In the genomic region with DNA sequence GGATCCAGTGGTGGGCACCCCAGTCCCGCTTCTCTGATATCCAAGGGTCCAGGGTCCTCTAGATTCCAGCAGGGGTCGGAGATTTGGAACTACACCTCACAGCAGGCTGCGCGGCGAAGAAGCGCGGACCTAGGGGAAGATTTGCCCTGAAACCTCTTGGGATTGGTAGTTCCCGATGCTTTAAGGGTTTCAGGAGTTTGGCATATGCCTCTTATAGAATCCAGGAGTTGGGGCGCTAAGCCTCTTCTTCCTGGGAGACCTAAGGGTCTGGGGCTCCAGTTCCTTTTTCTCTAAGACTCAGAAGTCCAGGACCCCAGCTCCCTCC, we compare ENCODE assay signal across 8 cellular contexts. TPM values are rescaled to one million over a fixed set of nuclear protein-coding genes. Genes with fewer than 3 reads are reported as not detected.
DNase-seq lines count a peak whose midpoint lies in the region; ATAC-seq and TF ChIP-seq lines count a peak whose summit lies in the region.

No MANE protein-coding gene starts in this region.

- peak; percentile 6 for TF ChIP-seq CTCF in astrocyte of the spinal cord (IDR thresholded peaks at IDR 0.05; ENCODE audit: low read depth, low read length)

- WGBS in mesendoderm (ENCODE audit: extremely low coverage, insufficient coverage, low lambda C conversion rate) = no CpG with 5 or more reads among the region's 9 CpGs
- 0 to 1% methylated on average over 9 of the region's 9 CpGs for WGBS in aorta, 2 donors

- DNase-seq in stimulated activated naive CD8-positive, alpha-beta T cell treated with anti-CD3 and anti-CD28 coated beads, Interleukin-15, Interleukin-2, amounts not matched to agents 100 U/mL and 50 U/mL, for 24 hours = no peak
- DNase-seq in astrocyte of the spinal cord (ENCODE audit: low read depth, low spot score) (no peak), mesendoderm (no peak), aorta (no peak), kidney tubule cell (ENCODE audit: low spot score) (no peak), AML-193 (lab: John Stamatoyannopoulos, UW) (no peak)

- H3K79me1 ChIP-seq in mesendoderm (ENCODE audit: low read length) = peaks cover 20% of the 10 kb centered on the region

- H3K27ac ChIP-seq in mesendoderm (ENCODE audit: low read depth, low read length) (no peak overlapping the region), aorta (ENCODE audit: low read depth in 1 of 2, low read length in 2 of 2) (no peak overlapping the region)

- no peak overlapping the region for H2BK5ac ChIP-seq in mesendoderm (ENCODE audit: low read length)

- peaks cover 5% of the 10 kb centered on the region for H3K36me3 ChIP-seq in mesendoderm (ENCODE audit: control insufficient read depth, insufficient read depth, low read length)
- H3K36me3 ChIP-seq in aorta (ENCODE audit: control insufficient read depth in 1 of 2, insufficient read depth in 2 of 2, low read length in 1 of 2) = no peaks in the 10 kb centered on the region

- peaks cover 39% of the 10 kb centered on the region for H3K4me1 Mint-ChIP-seq in stimulated activated naive CD8-positive, alpha-beta T cell treated with anti-CD3 and anti-CD28 coated beads, Interleukin-15, Interleukin-2, amounts not matched to agents 100 ng/mL and 50 ng/mL, for 24 hours (ENCODE audit: low read depth)

- no peak overlapping the region for H4K8ac ChIP-seq in mesendoderm (ENCODE audit: low read depth, low read length)

- H3K27me3 ChIP-seq in mesendoderm (ENCODE audit: insufficient read depth, low read length, poor library complexity) (no peaks in the 10 kb centered on the region), aorta (ENCODE audit: control insufficient read depth in 1 of 2, insufficient read depth in 2 of 2, low read length in 1 of 2) (no peaks in the 10 kb centered on the region)

- peak overlapping the region; percentile 74 for H3K56ac ChIP-seq in mesendoderm (ENCODE audit: low read length)

- H3K9me3 ChIP-seq in aorta (ENCODE audit: control insufficient read depth, low read length) = no peaks in the 10 kb centered on the region

- peaks cover 19% of the 10 kb centered on the region for H3K79me2 ChIP-seq in mesendoderm (ENCODE audit: control insufficient read depth, insufficient read depth, low read length)

- H3K27ac Mint-ChIP-seq in stimulated activated naive CD8-positive, alpha-beta T cell treated with anti-CD3 and anti-CD28 coated beads, Interleukin-15, Interleukin-2, amounts not matched to agents 100 ng/mL and 50 ng/mL, for 24 hours = peak overlapping the region; percentile 93

- in situ Hi-C loops in astrocyte of the spinal cord (cut with HindIII; ENCODE audit: low sequenced_read_pairs) = no loop called here

- intact Hi-C loops in aorta (cut with DNase I) = loop anchor here in 1 of 2 donors (5.0 kb wide), 2 partner anchors 74 to 154 kb away; a partner anchor contains a TSS

- H2BK120ac ChIP-seq in mesendoderm (ENCODE audit: low read depth, low read length) = no peak overlapping the region

- H3K23ac ChIP-seq in mesendoderm (ENCODE audit: low read length) = no peak overlapping the region

- peak overlapping the region; percentile 89 for H3K4me2 ChIP-seq in mesendoderm (ENCODE audit: low read length)

- no peaks in the 10 kb centered on the region for H3K9me3 Mint-ChIP-seq in stimulated activated naive CD8-positive, alpha-beta T cell treated with anti-CD3 and anti-CD28 coated beads, Interleukin-15, Interleukin-2, amounts not matched to agents 100 ng/mL and 50 ng/mL, for 24 hours

- no peak for ATAC-seq in stimulated activated naive CD8-positive, alpha-beta T cell treated with anti-CD3 and anti-CD28 coated beads, Interleukin-15, Interleukin-2, amounts not matched to agents 100 U/mL and 50 U/mL, for 24 hours
- no peak for ATAC-seq in aorta (ENCODE audit: low FRiP score)
- ATAC-seq in GM21423 (IDR thresholded peaks at IDR 0.05; ENCODE audit: unreplicated experiment) = no peak

- no peak overlapping the region for H4K5ac ChIP-seq in mesendoderm (ENCODE audit: low read length)

- peaks cover 28% of the 10 kb centered on the region for H3K36me3 Mint-ChIP-seq in stimulated activated naive CD8-positive, alpha-beta T cell treated with anti-CD3 and anti-CD28 coated beads, Interleukin-15, Interleukin-2, amounts not matched to agents 100 ng/mL and 50 ng/mL, for 24 hours (ENCODE audit: low read depth)

- H3K27me3 Mint-ChIP-seq in stimulated activated naive CD8-positive, alpha-beta T cell treated with anti-CD3 and anti-CD28 coated beads, Interleukin-15, Interleukin-2, amounts not matched to agents 100 ng/mL and 50 ng/mL, for 24 hours = no peaks in the 10 kb centered on the region

- H3K18ac ChIP-seq in mesendoderm (ENCODE audit: low read length) = peak overlapping the region; percentile 85

- peak overlapping the region; percentile 68 for H3K9ac ChIP-seq in mesendoderm (ENCODE audit: low read length)

- peaks cover 2% of the 10 kb centered on the region for H3K4me1 ChIP-seq in mesendoderm (ENCODE audit: control insufficient read depth, low read depth, low read length)
- no peaks in the 10 kb centered on the region for H3K4me1 ChIP-seq in aorta (ENCODE audit: control insufficient read depth in 1 of 2, insufficient read depth in 2 of 2, low read length in 2 of 2)

- H2AK5ac ChIP-seq in mesendoderm (ENCODE audit: low read length) = peak overlapping the region; percentile 72

- H3K4me3 ChIP-seq in astrocyte of the spinal cord (ENCODE audit: low read depth, low read length) (peak overlapping the region; percentile 82), mesendoderm (ENCODE audit: low read length) (peak overlapping the region; percentile 45), aorta (ENCODE audit: low read length in 2 of 2) (peak overlapping the region; percentile 18 to 49)

- no peak overlapping the region for H2BK15ac ChIP-seq in mesendoderm (replicated peaks; ENCODE audit: low read depth)

- peak overlapping the region; percentile 97 for H3K4me3 Mint-ChIP-seq in stimulated activated naive CD8-positive, alpha-beta T cell treated with anti-CD3 and anti-CD28 coated beads, Interleukin-15, Interleukin-2, amounts not matched to agents 100 ng/mL and 50 ng/mL, for 24 hours

- peak overlapping the region; percentile 77 for H3K4ac ChIP-seq in mesendoderm (ENCODE audit: low read depth, low read length)

RNA-seq across cellular contexts. Expression of a gene that starts 0.3 kb away (rescaled TPM):
- polyA plus RNA-seq in mesendoderm (2013, experiment 1 of 2) = 151 TPM
- polyA plus RNA-seq in mesendoderm (2013, experiment 2 of 2) = 154 TPM
- 10 to 100 TPM in 1 of 2 donors, 1 to 10 TPM in 1; 9.9 to 14.0 TPM for total RNA-seq in aorta
- 10 to 100 TPM in 1 of 2 donors, 1 to 10 TPM in 1; 5.8 to 16.4 TPM for polyA plus RNA-seq in aorta

RNA-seq across cellular contexts. Expression of a gene that starts 0.4 kb away (rescaled TPM):
- 94.1 TPM for polyA plus RNA-seq in mesendoderm (2013, experiment 1 of 2)
- 90.7 TPM for polyA plus RNA-seq in mesendoderm (2013, experiment 2 of 2)
- total RNA-seq in aorta = 10 to 100 TPM; 53.7 to 82.7 TPM
- 100 to 1,000 TPM in 1 of 2 donors, 10 to 100 TPM in 1; 37.8 to 278 TPM for polyA plus RNA-seq in aorta

RNA-seq across cellular contexts. Expression of a gene that starts 11.0 kb away (rescaled TPM):
- polyA plus RNA-seq in mesendoderm (2013, experiment 1 of 2) = 427 TPM
- 426 TPM for polyA plus RNA-seq in mesendoderm (2013, experiment 2 of 2)
- total RNA-seq in aorta = 10 to 100 TPM; 76.5 to 88.3 TPM
- 100 to 1,000 TPM in 1 of 2 donors, 10 to 100 TPM in 1; 68.5 to 110 TPM for polyA plus RNA-seq in aorta

RNA-seq across cellular contexts. Expression of a gene that starts 23.3 kb away (rescaled TPM):
- 5.8 TPM for polyA plus RNA-seq in mesendoderm (2013, experiment 1 of 2)
- 5.4 TPM for polyA plus RNA-seq in mesendoderm (2013, experiment 2 of 2)
- total RNA-seq in aorta = 1 to 10 TPM in 1 of 2 donors, under 1 TPM in 1; 0.94 to 4.8 TPM
- under 1 TPM; 0.13 to 0.63 TPM for polyA plus RNA-seq in aorta

RNA-seq across cellular contexts. Expression of a gene that starts 24.1 kb away (rescaled TPM):
- 42.4 TPM for polyA plus RNA-seq in mesendoderm (2013, experiment 1 of 2)
- 44.6 TPM for polyA plus RNA-seq in mesendoderm (2013, experiment 2 of 2)
- 10 to 100 TPM; 53.0 to 54.5 TPM for total RNA-seq in aorta
- polyA plus RNA-seq in aorta = 10 to 100 TPM; 10.1 to 19.0 TPM
